In genomic region chr1:71721532-71721931, GRCh38 we compare ENCODE assay signal across 13 cellular contexts.
"Had no signal": no experiment of that assay in that cellular context is flagged by ENCODE, and none has a peak within 500 bp of the region (broad histone marks: within the 10 kb centered on the region; RNA-seq: fewer than 3 reads in every experiment).

No MANE protein-coding gene starts in this region.

- H3K4me1 ChIP-seq: heart right ventricle, pancreas had no signal

- H3K27ac ChIP-seq: heart right ventricle, pancreas, thoracic aorta had no signal

- H3K27me3 ChIP-seq: heart right ventricle, pancreas had no signal

- ATAC-seq: heart right ventricle, pancreas, sciatic nerve had no signal

- H3K9me3 ChIP-seq: pancreas, thoracic aorta had no signal

- DNase-seq: activated CD4-positive, alpha-beta T cell treated with anti-CD3 and anti-CD28 coated beads, Interleukin-2, amount 50 U/mL, for 4 hours; activated CD4-positive, CD25-positive, alpha-beta regulatory T cell treated with anti-CD3 and anti-CD28 coated beads, Interleukin-2, amount 50 U/mL, for 72 hours; activated naive CD4-positive, alpha-beta T cell; activated T-cell treated with anti-CD3 and anti-CD28 coated beads for 4 hours; aorta; effector CD8-positive, alpha-beta T cell; heart right ventricle; islet precursor cell; pancreas; stimulated activated CD4-positive, alpha-beta T cell treated with anti-CD3 and anti-CD28 coated beads, Interleukin-2, amount 100 ng/mL, for 24 hours had no signal

- H3K4me3 ChIP-seq: heart right ventricle, lung, pancreas, thoracic aorta had no signal

- H3K36me3 ChIP-seq: heart right ventricle, pancreas, thoracic aorta had no signal
